1 cellular context compared by ENCODE assay signal in the genomic region with DNA sequence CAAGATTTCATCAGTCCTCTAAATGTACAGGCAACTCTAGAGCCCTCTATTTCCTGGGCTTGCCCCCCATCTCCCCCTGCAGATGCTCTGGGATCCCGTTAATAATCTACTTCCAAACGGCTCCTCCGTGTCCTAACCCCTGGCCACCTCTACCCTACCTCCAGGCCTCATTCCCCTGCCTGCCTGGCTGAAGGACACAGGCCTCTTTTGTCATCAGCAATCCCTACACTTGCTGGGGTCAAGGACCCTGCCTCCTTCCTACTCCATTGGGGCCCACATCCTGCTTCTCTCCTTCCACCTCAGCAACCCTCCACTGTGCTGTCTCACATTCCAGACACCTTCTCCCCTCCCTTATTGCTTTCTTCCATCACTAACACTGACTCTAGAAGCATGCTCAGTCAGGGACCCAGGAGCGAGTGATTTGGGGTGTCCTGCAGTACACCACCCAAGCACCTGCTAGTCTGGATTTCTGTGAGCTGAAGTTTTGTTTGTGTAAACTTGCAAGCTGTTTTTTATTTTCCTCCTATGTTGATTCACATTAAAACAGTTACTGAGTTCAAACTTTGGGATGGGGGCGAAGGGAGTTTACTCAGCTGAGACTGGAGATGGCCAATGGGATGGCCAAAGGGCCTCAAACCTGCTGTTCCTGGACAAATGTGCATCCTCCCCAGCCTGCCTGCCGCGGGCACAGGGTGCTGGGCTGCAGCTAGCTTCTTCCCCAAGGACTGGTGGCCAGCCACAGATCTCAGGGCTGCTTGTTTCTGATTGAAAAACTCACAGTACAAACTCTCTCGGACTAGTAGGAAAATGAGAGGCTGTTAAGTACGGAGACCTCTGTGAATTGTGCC.
TF ChIP-seq lines count a peak whose summit lies in the region.

No MANE protein-coding gene starts in this region.

TF ChIP-seq in HepG2, 621 proteins besides CTCF, POLR2A, EP300 and RAD21 (continued from another document and continues in another):
- TF ChIP-seq SATB2 (CRISPR knock-in tag; IDR thresholded peaks at IDR 0.05) = no peak
- TF ChIP-seq, protein P1, sequence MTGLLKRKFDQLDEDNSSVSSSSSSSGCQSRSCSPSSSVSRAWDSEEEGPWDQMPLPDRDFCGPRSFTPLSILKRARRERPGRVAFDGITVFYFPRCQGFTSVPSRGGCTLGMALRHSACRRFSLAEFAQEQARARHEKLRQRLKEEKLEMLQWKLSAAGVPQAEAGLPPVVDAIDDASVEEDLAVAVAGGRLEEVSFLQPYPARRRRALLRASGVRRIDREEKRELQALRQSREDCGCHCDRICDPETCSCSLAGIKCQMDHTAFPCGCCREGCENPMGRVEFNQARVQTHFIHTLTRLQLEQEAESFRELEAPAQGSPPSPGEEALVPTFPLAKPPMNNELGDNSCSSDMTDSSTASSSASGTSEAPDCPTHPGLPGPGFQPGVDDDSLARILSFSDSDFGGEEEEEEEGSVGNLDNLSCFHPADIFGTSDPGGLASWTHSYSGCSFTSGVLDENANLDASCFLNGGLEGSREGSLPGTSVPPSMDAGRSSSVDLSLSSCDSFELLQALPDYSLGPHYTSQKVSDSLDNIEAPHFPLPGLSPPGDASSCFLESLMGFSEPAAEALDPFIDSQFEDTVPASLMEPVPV (CRISPR knock-in tag; IDR thresholded peaks at IDR 0.05) = no peak
- TF ChIP-seq, protein P2, sequence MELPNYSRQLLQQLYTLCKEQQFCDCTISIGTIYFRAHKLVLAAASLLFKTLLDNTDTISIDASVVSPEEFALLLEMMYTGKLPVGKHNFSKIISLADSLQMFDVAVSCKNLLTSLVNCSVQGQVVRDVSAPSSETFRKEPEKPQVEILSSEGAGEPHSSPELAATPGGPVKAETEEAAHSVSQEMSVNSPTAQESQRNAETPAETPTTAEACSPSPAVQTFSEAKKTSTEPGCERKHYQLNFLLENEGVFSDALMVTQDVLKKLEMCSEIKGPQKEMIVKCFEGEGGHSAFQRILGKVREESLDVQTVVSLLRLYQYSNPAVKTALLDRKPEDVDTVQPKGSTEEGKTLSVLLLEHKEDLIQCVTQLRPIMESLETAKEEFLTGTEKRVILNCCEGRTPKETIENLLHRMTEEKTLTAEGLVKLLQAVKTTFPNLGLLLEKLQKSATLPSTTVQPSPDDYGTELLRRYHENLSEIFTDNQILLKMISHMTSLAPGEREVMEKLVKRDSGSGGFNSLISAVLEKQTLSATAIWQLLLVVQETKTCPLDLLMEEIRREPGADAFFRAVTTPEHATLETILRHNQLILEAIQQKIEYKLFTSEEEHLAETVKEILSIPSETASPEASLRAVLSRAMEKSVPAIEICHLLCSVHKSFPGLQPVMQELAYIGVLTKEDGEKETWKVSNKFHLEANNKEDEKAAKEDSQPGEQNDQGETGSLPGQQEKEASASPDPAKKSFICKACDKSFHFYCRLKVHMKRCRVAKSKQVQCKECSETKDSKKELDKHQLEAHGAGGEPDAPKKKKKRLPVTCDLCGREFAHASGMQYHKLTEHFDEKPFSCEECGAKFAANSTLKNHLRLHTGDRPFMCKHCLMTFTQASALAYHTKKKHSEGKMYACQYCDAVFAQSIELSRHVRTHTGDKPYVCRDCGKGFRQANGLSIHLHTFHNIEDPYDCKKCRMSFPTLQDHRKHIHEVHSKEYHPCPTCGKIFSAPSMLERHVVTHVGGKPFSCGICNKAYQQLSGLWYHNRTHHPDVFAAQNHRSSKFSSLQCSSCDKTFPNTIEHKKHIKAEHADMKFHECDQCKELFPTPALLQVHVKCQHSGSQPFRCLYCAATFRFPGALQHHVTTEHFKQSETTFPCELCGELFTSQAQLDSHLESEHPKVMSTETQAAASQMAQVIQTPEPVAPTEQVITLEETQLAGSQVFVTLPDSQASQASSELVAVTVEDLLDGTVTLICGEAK (IDR thresholded peaks at IDR 0.05) = no peak
- TF ChIP-seq, protein P2 (CRISPR knock-in tag; IDR thresholded peaks at IDR 0.05) = no peak
- TF ChIP-seq SAP130 (CRISPR knock-in tag; IDR thresholded peaks at IDR 0.05; ENCODE audit: low read depth) = peak; percentile 37; the same call in 1 of the 2 replicates
- TF ChIP-seq CREM (IDR thresholded peaks at IDR 0.05) = peak; percentile 51; the same call in 1 of the 2 replicates
- TF ChIP-seq CREM (CRISPR knock-in tag; IDR thresholded peaks at IDR 0.05) = no peak
- TF ChIP-seq, protein P3, sequence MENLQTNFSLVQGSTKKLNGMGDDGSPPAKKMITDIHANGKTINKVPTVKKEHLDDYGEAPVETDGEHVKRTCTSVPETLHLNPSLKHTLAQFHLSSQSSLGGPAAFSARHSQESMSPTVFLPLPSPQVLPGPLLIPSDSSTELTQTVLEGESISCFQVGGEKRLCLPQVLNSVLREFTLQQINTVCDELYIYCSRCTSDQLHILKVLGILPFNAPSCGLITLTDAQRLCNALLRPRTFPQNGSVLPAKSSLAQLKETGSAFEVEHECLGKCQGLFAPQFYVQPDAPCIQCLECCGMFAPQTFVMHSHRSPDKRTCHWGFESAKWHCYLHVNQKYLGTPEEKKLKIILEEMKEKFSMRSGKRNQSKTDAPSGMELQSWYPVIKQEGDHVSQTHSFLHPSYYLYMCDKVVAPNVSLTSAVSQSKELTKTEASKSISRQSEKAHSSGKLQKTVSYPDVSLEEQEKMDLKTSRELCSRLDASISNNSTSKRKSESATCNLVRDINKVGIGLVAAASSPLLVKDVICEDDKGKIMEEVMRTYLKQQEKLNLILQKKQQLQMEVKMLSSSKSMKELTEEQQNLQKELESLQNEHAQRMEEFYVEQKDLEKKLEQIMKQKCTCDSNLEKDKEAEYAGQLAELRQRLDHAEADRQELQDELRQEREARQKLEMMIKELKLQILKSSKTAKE (CRISPR knock-in tag; IDR thresholded peaks at IDR 0.05; ENCODE audit: borderline replicate concordance) = peak; percentile 47; the same call in 1 of the 2 replicates
- peak; percentile 88 for TF ChIP-seq RXRB (CRISPR knock-in tag; IDR thresholded peaks at IDR 0.05; ENCODE audit: borderline replicate concordance)
- peak; percentile 53; the same call in 1 of the 2 replicates for TF ChIP-seq CHD4 (IDR thresholded peaks at IDR 0.05; ENCODE audit: borderline replicate concordance, low read length)
- 0 out of 2 replicates have a peak, but pooled peaks have one; percentile 50 for TF ChIP-seq ZNF354B (CRISPR knock-in tag; IDR thresholded peaks at IDR 0.05)
- no peak for TF ChIP-seq ZNF549 (CRISPR knock-in tag; IDR thresholded peaks at IDR 0.05)
- 0 out of 2 replicates have a peak, but pooled peaks have one; percentile 43 for TF ChIP-seq ZNF605 (CRISPR knock-in tag; IDR thresholded peaks at IDR 0.05)
- TF ChIP-seq ZNF160 (CRISPR knock-in tag; IDR thresholded peaks at IDR 0.05) = no peak
- no peak for TF ChIP-seq ZMAT3 (CRISPR knock-in tag; conservative IDR thresholded peaks at IDR 0.05)
- TF ChIP-seq ZNF850 (CRISPR knock-in tag; conservative IDR thresholded peaks at IDR 0.05) = no peak
- no peak for TF ChIP-seq ZNF460 (CRISPR knock-in tag; IDR thresholded peaks at IDR 0.05; ENCODE audit: borderline replicate concordance)
- no peak for TF ChIP-seq AGO2 (optimal IDR thresholded peaks at IDR 0.05; ENCODE audit: low read depth, low read length)
- TF ChIP-seq, protein P4, sequence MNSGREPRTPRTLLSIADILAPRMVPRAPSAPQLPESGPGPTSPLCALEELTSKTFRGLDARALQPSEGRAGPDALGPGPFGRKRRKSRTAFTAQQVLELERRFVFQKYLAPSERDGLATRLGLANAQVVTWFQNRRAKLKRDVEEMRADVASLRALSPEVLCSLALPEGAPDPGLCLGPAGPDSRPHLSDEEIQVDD (CRISPR knock-in tag; IDR thresholded peaks at IDR 0.05; ENCODE audit: borderline replicate concordance) = no peak
- no peak for TF ChIP-seq ZNF251 (CRISPR knock-in tag; IDR thresholded peaks at IDR 0.05)
- no peak for TF ChIP-seq ZNF10 (CRISPR knock-in tag; IDR thresholded peaks at IDR 0.05; ENCODE audit: borderline replicate concordance, low read depth)
- TF ChIP-seq, protein P5, sequence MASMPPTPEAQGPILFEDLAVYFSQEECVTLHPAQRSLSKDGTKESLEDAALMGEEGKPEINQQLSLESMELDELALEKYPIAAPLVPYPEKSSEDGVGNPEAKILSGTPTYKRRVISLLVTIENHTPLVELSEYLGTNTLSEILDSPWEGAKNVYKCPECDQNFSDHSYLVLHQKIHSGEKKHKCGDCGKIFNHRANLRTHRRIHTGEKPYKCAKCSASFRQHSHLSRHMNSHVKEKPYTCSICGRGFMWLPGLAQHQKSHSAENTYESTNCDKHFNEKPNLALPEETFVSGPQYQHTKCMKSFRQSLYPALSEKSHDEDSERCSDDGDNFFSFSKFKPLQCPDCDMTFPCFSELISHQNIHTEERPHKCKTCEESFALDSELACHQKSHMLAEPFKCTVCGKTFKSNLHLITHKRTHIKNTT (CRISPR knock-in tag; IDR thresholded peaks at IDR 0.05) = no peak
- no peak for TF ChIP-seq LCORL (IDR thresholded peaks at IDR 0.05)
- 0 out of 2 replicates have a peak, but pooled peaks have one; percentile 51 for TF ChIP-seq LCORL (CRISPR knock-in tag; IDR thresholded peaks at IDR 0.05)
- TF ChIP-seq MED1 (CRISPR knock-in tag; IDR thresholded peaks at IDR 0.05) = peak; percentile 48; the same call in 1 of the 2 replicates
- no peak for TF ChIP-seq AGO1 (IDR thresholded peaks at IDR 0.05; ENCODE audit: low read depth, low read length, poor library complexity, severe bottlenecking)
- 0 out of 2 replicates have a peak, but pooled peaks have one; percentile 70 for TF ChIP-seq MED13 (CRISPR knock-in tag; IDR thresholded peaks at IDR 0.05)
- peak; percentile 79 for TF ChIP-seq NCOA2 (CRISPR knock-in tag; IDR thresholded peaks at IDR 0.05)
- TF ChIP-seq, protein P6, sequence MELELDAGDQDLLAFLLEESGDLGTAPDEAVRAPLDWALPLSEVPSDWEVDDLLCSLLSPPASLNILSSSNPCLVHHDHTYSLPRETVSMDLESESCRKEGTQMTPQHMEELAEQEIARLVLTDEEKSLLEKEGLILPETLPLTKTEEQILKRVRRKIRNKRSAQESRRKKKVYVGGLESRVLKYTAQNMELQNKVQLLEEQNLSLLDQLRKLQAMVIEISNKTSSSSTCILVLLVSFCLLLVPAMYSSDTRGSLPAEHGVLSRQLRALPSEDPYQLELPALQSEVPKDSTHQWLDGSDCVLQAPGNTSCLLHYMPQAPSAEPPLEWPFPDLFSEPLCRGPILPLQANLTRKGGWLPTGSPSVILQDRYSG (CRISPR knock-in tag; IDR thresholded peaks at IDR 0.05) = no peak
- TF ChIP-seq, protein P7, sequence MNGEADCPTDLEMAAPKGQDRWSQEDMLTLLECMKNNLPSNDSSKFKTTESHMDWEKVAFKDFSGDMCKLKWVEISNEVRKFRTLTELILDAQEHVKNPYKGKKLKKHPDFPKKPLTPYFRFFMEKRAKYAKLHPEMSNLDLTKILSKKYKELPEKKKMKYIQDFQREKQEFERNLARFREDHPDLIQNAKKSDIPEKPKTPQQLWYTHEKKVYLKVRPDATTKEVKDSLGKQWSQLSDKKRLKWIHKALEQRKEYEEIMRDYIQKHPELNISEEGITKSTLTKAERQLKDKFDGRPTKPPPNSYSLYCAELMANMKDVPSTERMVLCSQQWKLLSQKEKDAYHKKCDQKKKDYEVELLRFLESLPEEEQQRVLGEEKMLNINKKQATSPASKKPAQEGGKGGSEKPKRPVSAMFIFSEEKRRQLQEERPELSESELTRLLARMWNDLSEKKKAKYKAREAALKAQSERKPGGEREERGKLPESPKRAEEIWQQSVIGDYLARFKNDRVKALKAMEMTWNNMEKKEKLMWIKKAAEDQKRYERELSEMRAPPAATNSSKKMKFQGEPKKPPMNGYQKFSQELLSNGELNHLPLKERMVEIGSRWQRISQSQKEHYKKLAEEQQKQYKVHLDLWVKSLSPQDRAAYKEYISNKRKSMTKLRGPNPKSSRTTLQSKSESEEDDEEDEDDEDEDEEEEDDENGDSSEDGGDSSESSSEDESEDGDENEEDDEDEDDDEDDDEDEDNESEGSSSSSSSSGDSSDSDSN (CRISPR knock-in tag; IDR thresholded peaks at IDR 0.05) = peak; percentile 21; the same call in 1 of the 2 replicates
- TF ChIP-seq TARDBP (CRISPR knock-in tag; IDR thresholded peaks at IDR 0.05) = peak; percentile 43; the same call in 1 of the 2 replicates
- TF ChIP-seq SOX5 (CRISPR knock-in tag; IDR thresholded peaks at IDR 0.05; ENCODE audit: borderline replicate concordance) = peak; percentile 38; the same call in 1 of the 2 replicates
- TF ChIP-seq ESRRA (CRISPR knock-in tag; IDR thresholded peaks at IDR 0.05; ENCODE audit: low read depth) = no peak
- TF ChIP-seq, protein P8, sequence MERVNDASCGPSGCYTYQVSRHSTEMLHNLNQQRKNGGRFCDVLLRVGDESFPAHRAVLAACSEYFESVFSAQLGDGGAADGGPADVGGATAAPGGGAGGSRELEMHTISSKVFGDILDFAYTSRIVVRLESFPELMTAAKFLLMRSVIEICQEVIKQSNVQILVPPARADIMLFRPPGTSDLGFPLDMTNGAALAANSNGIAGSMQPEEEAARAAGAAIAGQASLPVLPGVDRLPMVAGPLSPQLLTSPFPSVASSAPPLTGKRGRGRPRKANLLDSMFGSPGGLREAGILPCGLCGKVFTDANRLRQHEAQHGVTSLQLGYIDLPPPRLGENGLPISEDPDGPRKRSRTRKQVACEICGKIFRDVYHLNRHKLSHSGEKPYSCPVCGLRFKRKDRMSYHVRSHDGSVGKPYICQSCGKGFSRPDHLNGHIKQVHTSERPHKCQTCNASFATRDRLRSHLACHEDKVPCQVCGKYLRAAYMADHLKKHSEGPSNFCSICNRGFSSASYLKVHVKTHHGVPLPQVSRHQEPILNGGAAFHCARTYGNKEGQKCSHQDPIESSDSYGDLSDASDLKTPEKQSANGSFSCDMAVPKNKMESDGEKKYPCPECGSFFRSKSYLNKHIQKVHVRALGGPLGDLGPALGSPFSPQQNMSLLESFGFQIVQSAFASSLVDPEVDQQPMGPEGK (CRISPR knock-in tag; IDR thresholded peaks at IDR 0.05) = peak; percentile 59
